19 cellular contexts compared by ENCODE assay signal in the genomic region with DNA sequence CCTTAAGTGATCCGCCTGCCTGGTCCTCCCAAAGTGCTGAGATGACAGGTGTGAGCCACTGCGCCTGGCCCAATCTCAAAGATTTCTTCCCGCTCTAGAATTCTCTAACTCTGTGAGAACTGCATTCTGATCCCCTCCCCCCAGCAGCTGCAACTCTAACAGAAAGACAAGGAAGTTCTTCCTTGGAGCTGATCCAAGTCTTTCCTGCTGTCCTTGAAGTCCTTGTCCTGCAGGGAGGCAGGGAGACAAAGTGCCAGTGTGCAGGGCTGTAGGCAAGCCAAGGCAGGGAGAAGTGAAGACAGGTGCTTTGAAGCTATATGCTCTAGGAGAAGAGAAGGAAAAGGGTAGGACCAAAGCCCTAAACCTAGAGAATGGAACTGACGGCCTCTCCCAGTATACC. TPM values are rescaled to one million over a fixed set of nuclear protein-coding genes. Genes with fewer than 3 reads are reported as not detected.
A peak's percentile ranks its signal among the peaks of the same experiment; 100 is the strongest.
DNase-seq lines count a peak whose midpoint lies in the region; ATAC-seq and TF ChIP-seq lines count a peak whose summit lies in the region.
"Had no signal": no experiment of that assay in that cellular context is flagged by ENCODE, and none has a peak within 500 bp of the region (broad histone marks: within the 10 kb centered on the region; RNA-seq: fewer than 3 reads in every experiment).

No MANE protein-coding gene starts in this region.

- H3K4me3 ChIP-seq in body of pancreas (no peak overlapping the region), osteoblast (ENCODE audit: insufficient read depth, low read length) (no peak overlapping the region)
- H3K4me3 ChIP-seq: psoas muscle, spleen, thyroid gland had no signal

- no peaks in the 10 kb centered on the region for H3K36me3 ChIP-seq in body of pancreas (replicated peaks in 1 of 2; ENCODE audit: insufficient read depth in 1 of 2, low read depth in 2 of 2)
- H3K36me3 ChIP-seq in osteoblast (ENCODE audit: insufficient read depth, low read length): no peaks in the 10 kb centered on the region
- H3K36me3 ChIP-seq: BE2C, spleen, thyroid gland had no signal

- ATAC-seq in body of pancreas: no peak
- no peak for ATAC-seq in HG03135 (IDR thresholded peaks at IDR 0.05; ENCODE audit: unreplicated experiment)
- ATAC-seq: natural killer cell had no signal

- H2AFZ ChIP-seq in osteoblast (ENCODE audit: low read length): no peak overlapping the region

- no peaks in the 10 kb centered on the region for H4K20me1 ChIP-seq in osteoblast (ENCODE audit: insufficient read depth, low read length)

- peak overlapping the region in 3 of 4 donors; percentile 13 to 46 (median 36) for H3K27ac ChIP-seq in body of pancreas
- H3K27ac ChIP-seq in osteoblast (ENCODE audit: low read depth, low read length): no peak overlapping the region
- H3K27ac ChIP-seq: psoas muscle, spleen, thyroid gland had no signal

- TF ChIP-seq CTCF in body of pancreas (IDR thresholded peaks at IDR 0.05) (no peak), osteoblast (IDR thresholded peaks at IDR 0.05; ENCODE audit: extremely low read depth, low read depth, low read length) (no peak)

- WGBS in body of pancreas, 2 donors: 36 to 37% methylated on average over 4 of the region's 4 CpGs

- intact Hi-C loops in body of pancreas (cut with DNase I): no loop called here

- no peaks in the 10 kb centered on the region for H3K9me3 ChIP-seq in body of pancreas
- no peaks in the 10 kb centered on the region for H3K9me3 ChIP-seq in osteoblast (ENCODE audit: low read depth, low read length)
- H3K9me3 ChIP-seq: BE2C, psoas muscle, spleen, thyroid gland had no signal

- no peaks in the 10 kb centered on the region for H3K79me2 ChIP-seq in osteoblast (ENCODE audit: insufficient read depth, low read length)

- H3K4me1 ChIP-seq in body of pancreas (peaks cover 24% of the 10 kb centered on the region), osteoblast (ENCODE audit: insufficient read depth, low read length) (peaks cover 8% of the 10 kb centered on the region)
- H3K4me1 ChIP-seq: BE2C had no signal

- no peak for TF ChIP-seq POLR2A in body of pancreas (IDR thresholded peaks at IDR 0.05)

- no peaks in the 10 kb centered on the region for H3K27me3 ChIP-seq in body of pancreas
- peaks cover 7% of the 10 kb centered on the region for H3K27me3 ChIP-seq in osteoblast (ENCODE audit: insufficient read depth, low read length)
- H3K27me3 ChIP-seq: BE2C, spleen, thyroid gland had no signal

- DNase-seq in DMS79 treated with DMSO at 0.1 percent for 48 hours (lab: John Stamatoyannopoulos, UW) (peak; percentile 26), NCI-H2029 treated with DMSO at 0.1 percent for 48 hours (lab: John Stamatoyannopoulos, UW) (peak; percentile 48), body of pancreas (peak in 3 of 4 donors; percentile 41 to 65 (median 45)), osteoblast (ENCODE audit: insufficient read length, low spot score, missing footprints) (peak; percentile 59), NCI-H510A (lab: John Stamatoyannopoulos, UW) (no peak), cortex of kidney (lab: John Stamatoyannopoulos, UW) (no peak)
- DNase-seq: activated CD4-positive, alpha-beta T cell treated with anti-CD3 and anti-CD28 coated beads for 48 hours; activated CD8-positive, alpha-beta memory T cell treated with anti-CD3 and anti-CD28 coated beads, Interleukin-2, amount 50 U/mL, for 4 hours; activated gamma-delta T cell treated with Interleukin-2 at 50 U/mL for 16 hours; aorta; BE2C; foreskin melanocyte; natural killer cell; NCI-H1436 treated with DMSO at 0.1 percent for 48 hours; psoas muscle; spleen; thyroid gland had no signal

- H3K4me2 ChIP-seq in osteoblast (ENCODE audit: insufficient read depth, low read length): no peak overlapping the region

RNA-seq across cellular contexts. Expression of gene GGA1, which starts 9.5 kb away (rescaled TPM):
- 10 to 100 TPM; 38.4 to 42.5 TPM for total RNA-seq in body of pancreas
- 36.2 and 38.6 TPM in 2 replicates for total RNA-seq in osteoblast

RNA-seq across cellular contexts. Expression of gene LGALS2, which starts 19.3 kb away (rescaled TPM):
- 10 to 100 TPM; 19.2 to 68.9 TPM for total RNA-seq in body of pancreas
- not detected in 2 replicates for total RNA-seq in osteoblast
- total RNA-seq: NCI-H460, psoas muscle, thyroid gland had no signal

RNA-seq across cellular contexts. Expression of gene CDC42EP1, which starts 38.9 kb away (rescaled TPM):
- 10 to 100 TPM; 73.2 to 84.7 TPM for total RNA-seq in body of pancreas
- 28.6 and 35.5 TPM in 2 replicates for total RNA-seq in osteoblast

RNA-seq across cellular contexts. Expression of gene SH3BP1, which starts 40.3 kb away (rescaled TPM):
- total RNA-seq in body of pancreas (10 to 100 TPM in 1 of 2 donors, 1 to 10 TPM in 1; 2.0 to 40.0 TPM), osteoblast (4.1 and 4.7 TPM in 2 replicates)

RNA-seq across cellular contexts. Expression of gene PDXP, which starts 59.4 kb away (rescaled TPM):
- total RNA-seq in body of pancreas: 10 to 100 TPM in 1 of 2 donors, 1 to 10 TPM in 1; 7.0 to 23.1 TPM
- 5.0 and 5.8 TPM in 2 replicates for total RNA-seq in osteoblast

Comparison
In these comparisons a context has a peak if more than half of its experiments do, and no peak if none do; other contexts are left out.
1. DNase-seq: peak in DMS79 treated with DMSO at 0.1 percent for 48 hours (single experiment), NCI-H2029 treated with DMSO at 0.1 percent for 48 hours (single experiment), body of pancreas (3 of 4) and osteoblast (single experiment); none in NCI-H510A (single experiment) and cortex of kidney (single experiment).
2. RNA of gene LGALS2, which starts 19.3 kb away (total RNA-seq): 19.2 to 68.9 TPM in body of pancreas; not detected in osteoblast; every median in the first group is over 10 times any median in the second.